In the genomic region with DNA sequence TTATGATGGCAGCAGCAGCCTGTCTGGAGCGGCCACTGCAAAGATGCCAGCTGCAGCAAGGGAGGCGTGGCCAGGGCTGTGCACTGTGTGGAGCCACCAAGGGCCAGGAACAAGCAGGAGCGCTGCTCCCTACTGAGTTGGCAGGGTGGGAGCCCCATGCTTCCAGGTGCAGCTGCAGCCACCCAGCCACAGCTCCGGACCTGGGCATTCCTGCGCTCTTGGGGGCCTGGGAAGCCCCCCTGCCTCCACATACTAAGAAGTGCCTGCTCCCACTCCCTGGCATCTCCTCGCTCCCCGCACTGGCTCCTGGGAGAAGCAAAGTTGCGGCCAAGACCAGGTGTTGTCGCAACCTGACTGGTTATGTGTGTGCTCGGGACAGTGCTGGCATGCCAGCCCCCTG, we compare ENCODE assay signal across 31 cellular contexts.
"Had no signal": no experiment of that assay in that cellular context is flagged by ENCODE, and none has a peak within 500 bp of the region (broad histone marks: within the 10 kb centered on the region; RNA-seq: fewer than 3 reads in every experiment).

No MANE protein-coding gene starts in this region.

- H3K9me3 ChIP-seq: colonic mucosa, gastrocnemius medialis, left ventricle myocardium inferior had no signal

- H3K36me3 Mint-ChIP-seq: memory B cell, naive B cell had no signal

- H3K4me3 ChIP-seq: colonic mucosa, esophagus squamous epithelium, gastrocnemius medialis, heart right ventricle, left ventricle myocardium inferior, lung, mucosa of descending colon had no signal

- H3K27me3 Mint-ChIP-seq: dendritic cell treated with granulocyte-macrophage colony-stimulating factor and Interleukin-4, amounts not matched to agents 40 ng/mL and 50 ng/mL, for 4 days; effector memory CD8-positive, alpha-beta T cell; memory B cell; naive B cell had no signal

- DNase-seq: colonic mucosa; cortex of kidney; effector CD8-positive, alpha-beta T cell; effector memory CD8-positive, alpha-beta T cell; endodermal cell; erythroblast; esophagus squamous epithelium; foreskin fibroblast; foreskin melanocyte; gastrocnemius medialis; glutamatergic neuron; head of caudate nucleus; heart right ventricle; hippocampal formation; kidney glomerular epithelial cell; left colon; left ventricle myocardium inferior; mammary epithelial cell; mesendoderm; mucosa of descending colon; naive B cell had no signal

- H3K27me3 ChIP-seq: colonic mucosa, esophagus squamous epithelium, gastrocnemius medialis, heart right ventricle had no signal

- ATAC-seq: effector memory CD8-positive, alpha-beta T cell; esophagus mucosa; gastrocnemius medialis; left colon; left lobe of liver; mucosa of descending colon had no signal

- H3K4me3 Mint-ChIP-seq: dendritic cell treated with granulocyte-macrophage colony-stimulating factor and Interleukin-4, amounts not matched to agents 40 ng/mL and 50 ng/mL, for 4 days; effector memory CD8-positive, alpha-beta T cell; endodermal cell; memory B cell; mesothelial cell of epicardium; naive B cell had no signal

- H3K4me1 Mint-ChIP-seq: endodermal cell, memory B cell, mesothelial cell of epicardium, naive B cell had no signal

- H3K27ac ChIP-seq: colonic mucosa, epithelial cell of prostate, esophagus squamous epithelium, gastrocnemius medialis, heart right ventricle, left ventricle myocardium inferior had no signal

- H3K27ac Mint-ChIP-seq: dendritic cell treated with granulocyte-macrophage colony-stimulating factor and Interleukin-4, amounts not matched to agents 40 ng/mL and 50 ng/mL, for 4 days; effector memory CD8-positive, alpha-beta T cell; endodermal cell; memory B cell; mesothelial cell of epicardium; naive B cell had no signal

- H3K36me3 ChIP-seq: colonic mucosa, esophagus squamous epithelium, left ventricle myocardium inferior had no signal

- H3K4me1 ChIP-seq: colonic mucosa, esophagus squamous epithelium, gastrocnemius medialis, heart right ventricle, left ventricle myocardium inferior had no signal

- FAIRE-seq: endometrium, islet of Langerhans, keratinocyte had no signal
